1 cellular context compared by ENCODE assay signal in the genomic region with DNA sequence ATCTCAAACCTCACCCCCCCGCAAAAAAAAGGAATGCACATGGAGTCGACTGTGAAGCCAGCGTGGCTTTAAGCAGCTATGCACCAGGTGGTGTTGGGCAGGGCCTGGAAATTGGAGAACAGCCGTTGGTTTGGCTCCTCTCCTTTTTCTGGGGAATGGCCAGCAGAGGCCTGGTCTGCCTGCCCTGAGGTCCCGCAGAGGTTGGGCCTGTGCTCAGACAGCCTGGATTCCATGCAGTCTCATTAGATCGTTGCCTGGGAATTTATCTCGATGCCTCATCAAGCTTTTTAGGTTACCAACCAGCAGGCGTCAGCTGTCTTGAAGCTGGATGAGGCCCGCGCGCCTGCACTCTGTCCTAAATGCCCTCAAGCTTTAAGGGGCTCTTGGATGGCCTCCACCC.
TF ChIP-seq lines count a peak whose summit lies in the region.

No MANE protein-coding gene starts in this region.

TF ChIP-seq in GM23338, 12 proteins besides CTCF, POLR2A, EP300 and RAD21 (continued from another document):
- TF ChIP-seq, protein P1, sequence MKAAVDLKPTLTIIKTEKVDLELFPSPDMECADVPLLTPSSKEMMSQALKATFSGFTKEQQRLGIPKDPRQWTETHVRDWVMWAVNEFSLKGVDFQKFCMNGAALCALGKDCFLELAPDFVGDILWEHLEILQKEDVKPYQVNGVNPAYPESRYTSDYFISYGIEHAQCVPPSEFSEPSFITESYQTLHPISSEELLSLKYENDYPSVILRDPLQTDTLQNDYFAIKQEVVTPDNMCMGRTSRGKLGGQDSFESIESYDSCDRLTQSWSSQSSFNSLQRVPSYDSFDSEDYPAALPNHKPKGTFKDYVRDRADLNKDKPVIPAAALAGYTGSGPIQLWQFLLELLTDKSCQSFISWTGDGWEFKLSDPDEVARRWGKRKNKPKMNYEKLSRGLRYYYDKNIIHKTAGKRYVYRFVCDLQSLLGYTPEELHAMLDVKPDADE (IDR thresholded peaks at IDR 0.05), result no peak
- no peak for TF ChIP-seq EZH2phosphoT487 (IDR thresholded peaks at IDR 0.05; ENCODE audit: unreplicated experiment)
- TF ChIP-seq, protein P2, sequence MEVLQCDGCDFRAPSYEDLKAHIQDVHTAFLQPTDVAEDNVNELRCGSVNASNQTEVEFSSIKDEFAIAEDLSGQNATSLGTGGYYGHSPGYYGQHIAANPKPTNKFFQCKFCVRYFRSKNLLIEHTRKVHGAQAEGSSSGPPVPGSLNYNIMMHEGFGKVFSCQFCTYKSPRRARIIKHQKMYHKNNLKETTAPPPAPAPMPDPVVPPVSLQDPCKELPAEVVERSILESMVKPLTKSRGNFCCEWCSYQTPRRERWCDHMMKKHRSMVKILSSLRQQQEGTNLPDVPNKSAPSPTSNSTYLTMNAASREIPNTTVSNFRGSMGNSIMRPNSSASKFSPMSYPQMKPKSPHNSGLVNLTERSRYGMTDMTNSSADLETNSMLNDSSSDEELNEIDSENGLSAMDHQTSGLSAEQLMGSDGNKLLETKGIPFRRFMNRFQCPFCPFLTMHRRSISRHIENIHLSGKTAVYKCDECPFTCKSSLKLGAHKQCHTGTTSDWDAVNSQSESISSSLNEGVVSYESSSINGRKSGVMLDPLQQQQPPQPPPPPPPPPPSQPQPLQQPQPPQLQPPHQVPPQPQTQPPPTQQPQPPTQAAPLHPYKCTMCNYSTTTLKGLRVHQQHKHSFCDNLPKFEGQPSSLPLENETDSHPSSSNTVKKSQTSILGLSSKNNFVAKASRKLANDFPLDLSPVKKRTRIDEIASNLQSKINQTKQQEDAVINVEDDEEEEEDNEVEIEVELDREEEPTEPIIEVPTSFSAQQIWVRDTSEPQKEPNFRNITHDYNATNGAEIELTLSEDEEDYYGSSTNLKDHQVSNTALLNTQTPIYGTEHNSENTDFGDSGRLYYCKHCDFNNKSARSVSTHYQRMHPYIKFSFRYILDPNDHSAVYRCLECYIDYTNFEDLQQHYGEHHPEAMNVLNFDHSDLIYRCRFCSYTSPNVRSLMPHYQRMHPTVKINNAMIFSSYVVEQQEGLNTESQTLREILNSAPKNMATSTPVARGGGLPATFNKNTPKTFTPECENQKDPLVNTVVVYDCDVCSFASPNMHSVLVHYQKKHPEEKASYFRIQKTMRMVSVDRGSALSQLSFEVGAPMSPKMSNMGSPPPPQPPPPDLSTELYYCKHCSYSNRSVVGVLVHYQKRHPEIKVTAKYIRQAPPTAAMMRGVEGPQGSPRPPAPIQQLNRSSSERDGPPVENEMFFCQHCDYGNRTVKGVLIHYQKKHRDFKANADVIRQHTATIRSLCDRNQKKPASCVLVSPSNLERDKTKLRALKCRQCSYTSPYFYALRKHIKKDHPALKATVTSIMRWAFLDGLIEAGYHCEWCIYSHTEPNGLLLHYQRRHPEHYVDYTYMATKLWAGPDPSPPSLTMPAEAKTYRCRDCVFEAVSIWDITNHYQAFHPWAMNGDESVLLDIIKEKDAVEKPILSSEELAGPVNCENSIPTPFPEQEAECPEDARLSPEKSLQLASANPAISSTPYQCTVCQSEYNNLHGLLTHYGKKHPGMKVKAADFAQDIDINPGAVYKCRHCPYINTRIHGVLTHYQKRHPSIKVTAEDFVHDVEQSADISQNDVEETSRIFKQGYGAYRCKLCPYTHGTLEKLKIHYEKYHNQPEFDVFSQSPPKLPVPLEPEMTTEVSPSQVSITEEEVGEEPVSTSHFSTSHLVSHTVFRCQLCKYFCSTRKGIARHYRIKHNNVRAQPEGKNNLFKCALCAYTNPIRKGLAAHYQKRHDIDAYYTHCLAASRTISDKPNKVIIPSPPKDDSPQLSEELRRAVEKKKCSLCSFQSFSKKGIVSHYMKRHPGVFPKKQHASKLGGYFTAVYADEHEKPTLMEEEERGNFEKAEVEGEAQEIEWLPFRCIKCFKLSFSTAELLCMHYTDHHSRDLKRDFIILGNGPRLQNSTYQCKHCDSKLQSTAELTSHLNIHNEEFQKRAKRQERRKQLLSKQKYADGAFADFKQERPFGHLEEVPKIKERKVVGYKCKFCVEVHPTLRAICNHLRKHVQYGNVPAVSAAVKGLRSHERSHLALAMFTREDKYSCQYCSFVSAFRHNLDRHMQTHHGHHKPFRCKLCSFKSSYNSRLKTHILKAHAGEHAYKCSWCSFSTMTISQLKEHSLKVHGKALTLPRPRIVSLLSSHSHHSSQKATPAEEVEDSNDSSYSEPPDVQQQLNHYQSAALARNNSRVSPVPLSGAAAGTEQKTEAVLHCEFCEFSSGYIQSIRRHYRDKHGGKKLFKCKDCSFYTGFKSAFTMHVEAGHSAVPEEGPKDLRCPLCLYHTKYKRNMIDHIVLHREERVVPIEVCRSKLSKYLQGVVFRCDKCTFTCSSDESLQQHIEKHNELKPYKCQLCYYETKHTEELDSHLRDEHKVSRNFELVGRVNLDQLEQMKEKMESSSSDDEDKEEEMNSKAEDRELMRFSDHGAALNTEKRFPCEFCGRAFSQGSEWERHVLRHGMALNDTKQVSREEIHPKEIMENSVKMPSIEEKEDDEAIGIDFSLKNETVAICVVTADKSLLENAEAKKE (CRISPR knock-in tag; IDR thresholded peaks at IDR 0.05), result no peak
- TF ChIP-seq JUNB (IDR thresholded peaks at IDR 0.05; ENCODE audit: unreplicated experiment), result no peak
